Comparison of ENCODE assay signal across 7 cellular contexts in the genomic region with DNA sequence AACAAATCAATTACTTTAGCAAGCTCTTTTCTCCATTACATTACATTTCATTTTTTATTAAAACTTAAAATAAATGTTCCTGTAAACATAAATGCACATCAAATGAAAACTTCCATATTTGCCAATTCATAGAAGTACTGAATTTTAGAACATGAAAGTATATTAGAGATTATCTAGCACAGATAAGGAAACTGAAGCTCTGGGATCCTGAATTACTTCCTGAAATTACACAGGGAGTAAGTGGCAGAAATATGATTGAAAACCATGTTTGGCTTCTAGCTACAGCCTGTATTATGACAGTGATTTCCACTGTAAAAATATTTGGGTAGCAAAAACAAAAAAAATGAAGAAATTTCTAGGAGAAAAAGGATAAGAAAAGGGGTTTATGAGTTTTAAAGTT.
"Had no signal": no experiment of that assay in that cellular context is flagged by ENCODE, and none has a peak within 500 bp of the region (broad histone marks: within the 10 kb centered on the region; RNA-seq: fewer than 3 reads in every experiment).

No MANE protein-coding gene starts in this region.

- H3K4me3 ChIP-seq: GM12878 had no signal

- ATAC-seq: GM12878 had no signal

- FAIRE-seq: G401.6, GM12878, GM12891, GM18507, GM19239 had no signal

- DNase-seq: GDM1, GF-D8 had no signal
